In the genomic region with DNA sequence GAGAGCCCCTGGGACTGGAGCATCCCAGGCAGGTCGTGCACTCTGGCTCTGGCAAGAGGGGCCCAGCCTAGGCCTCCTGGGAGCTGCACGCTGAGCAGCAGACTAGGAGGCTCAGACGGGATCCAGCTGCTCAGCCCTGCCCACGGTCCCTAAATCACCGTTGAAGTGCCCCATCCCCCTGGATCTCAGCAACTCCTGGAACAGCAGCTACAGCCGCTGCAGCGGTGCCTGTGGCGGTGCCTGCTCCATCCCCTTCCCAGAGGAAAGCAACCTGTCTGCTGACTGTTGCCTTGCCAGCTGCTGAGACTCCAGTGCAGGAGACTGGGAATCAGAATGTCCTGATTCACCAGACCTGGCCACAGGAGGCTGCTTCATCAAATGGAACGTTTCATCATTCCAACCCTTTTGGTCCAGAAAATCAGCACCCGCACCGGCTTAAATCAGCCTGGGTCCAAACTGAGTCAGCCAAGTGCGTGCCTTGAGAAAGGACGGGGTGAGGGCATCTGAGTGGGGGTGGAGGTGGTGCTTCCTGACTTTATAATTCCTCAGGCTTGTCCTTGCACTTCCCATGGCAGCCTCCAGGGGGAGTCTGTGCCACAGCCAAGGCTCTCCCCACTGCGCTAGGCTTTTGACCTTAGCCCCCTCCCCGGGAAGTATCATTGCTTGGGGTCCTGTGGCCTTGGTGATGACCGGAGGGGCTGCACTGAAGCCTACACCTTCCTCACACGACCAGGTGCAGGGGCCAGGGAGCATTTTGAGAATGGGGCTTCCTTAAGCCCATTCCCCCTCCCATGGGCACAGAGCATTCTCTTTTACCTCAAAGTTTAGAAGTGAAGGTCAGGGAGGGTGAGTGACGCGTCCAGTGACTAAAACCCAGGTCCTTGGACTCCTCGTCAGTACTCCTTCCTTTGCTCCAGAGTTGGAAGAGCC, we compare ENCODE assay signal across 8 cellular contexts. TPM values are rescaled to one million over a fixed set of nuclear protein-coding genes. Genes with fewer than 3 reads are reported as not detected.
DNase-seq lines count a peak whose midpoint lies in the region; ATAC-seq and TF ChIP-seq lines count a peak whose summit lies in the region.

No MANE protein-coding gene starts in this region.

- CTCF ChIA-PET in HEK293T (lab: Yijun Ruan, JAX), result interaction anchor here (0.6 to 1.5 kb wide), 7 partner anchors 9 to 120 kb away, joined by 3 to 9 read pairs (median 5); no protein-coding TSS in a partner anchor

- no peaks in the 10 kb centered on the region for H3K27me3 ChIP-seq in Peyer's patch
- no peaks in the 10 kb centered on the region for H3K27me3 ChIP-seq in adrenal gland
- peaks cover 2% of the 10 kb centered on the region for H3K27me3 ChIP-seq in iPS-15b (ENCODE audit: control insufficient read depth, insufficient read depth, low read length)

- peak in 4 of 6 experiments; percentile 48 to 58 (median 50) for TF ChIP-seq CTCF in Peyer's patch (IDR thresholded peaks at IDR 0.05)
- peak; percentile 59 to 81 (median 76) for TF ChIP-seq CTCF in adrenal gland (IDR thresholded peaks at IDR 0.05)

- intact Hi-C loops in adrenal gland (cut with DNase I), result no loop called here

- H3K9ac ChIP-seq in iPS-15b (ENCODE audit: low read depth, low read length), result no peak overlapping the region

- H3K4me3 ChIP-seq in Peyer's patch, result no peak overlapping the region
- no peak overlapping the region for H3K4me3 ChIP-seq in adrenal gland
- peak overlapping the region; percentile 26 for H3K4me3 ChIP-seq in iPS-15b (ENCODE audit: low read depth, low read length)

- 19 to 25% (median 23%) methylated on average over 2 to 20 of the region's 20 CpGs for WGBS in adrenal gland, 4 donors

- TF ChIP-seq POLR2A in Peyer's patch (IDR thresholded peaks at IDR 0.05) (no peak), adrenal gland (IDR thresholded peaks at IDR 0.05) (peak in 1 of 2 donors; percentile 13)

- POLR2A ChIA-PET in HEK293T (lab: Yijun Ruan, JAX), result no interaction called here

- H3K27ac ChIP-seq in Peyer's patch (no peak overlapping the region), adrenal gland (peak overlapping the region; percentile 30 to 86 (median 70))

- H3K4me1 ChIP-seq in Peyer's patch (no peaks in the 10 kb centered on the region), adrenal gland (replicated peaks in 1 of 2) (no peaks in the 10 kb centered on the region), iPS-15b (ENCODE audit: control insufficient read depth, insufficient read depth, low read length) (peaks cover 2% of the 10 kb centered on the region)

- H3K9me3 ChIP-seq in Peyer's patch (no peaks in the 10 kb centered on the region), adrenal gland (replicated peaks in 1 of 3) (no peaks in the 10 kb centered on the region), iPS-15b (ENCODE audit: control insufficient read depth, insufficient read depth, low read length) (no peaks in the 10 kb centered on the region)

- ATAC-seq in GM21529 (IDR thresholded peaks at IDR 0.05; ENCODE audit: unreplicated experiment), result no peak
- ATAC-seq in HG03108 (IDR thresholded peaks at IDR 0.05; ENCODE audit: unreplicated experiment), result no peak

- DNase-seq in DMS 273 treated with DMSO at 0.1 percent for 48 hours (lab: John Stamatoyannopoulos, UW), result peak; percentile 26
- peak; percentile 88 for DNase-seq in HEK293T (ENCODE audit: extremely low spot score)
- peak; percentile 28 to 64 (median 56) for DNase-seq in Peyer's patch
- peak; percentile 75 to 90 (median 81) for DNase-seq in adrenal gland
- DNase-seq in stimulated activated CD4-positive, alpha-beta T cell treated with anti-CD3 and anti-CD28 coated beads, Interleukin-12 subunit alpha, Interleukin-12 subunit beta, amount 100 ng/mL, for 48 hours (ENCODE audit: low read depth in 2 of 3, low spot score in 1 of 3), result peak in 2 of 3 donors; percentile 12 to 32

- H3K36me3 ChIP-seq in Peyer's patch, result no peaks in the 10 kb centered on the region
- H3K36me3 ChIP-seq in adrenal gland (replicated peaks in 1 of 2), result no peaks in the 10 kb centered on the region
- no peaks in the 10 kb centered on the region for H3K36me3 ChIP-seq in iPS-15b (ENCODE audit: control insufficient read depth, insufficient read depth, low read length)

TF ChIP-seq in HEK293T, 16 proteins besides CTCF, POLR2A, EP300 and RAD21:
- TF ChIP-seq SUZ12 (IDR thresholded peaks at IDR 0.05), result no peak
- TF ChIP-seq ZNF384 (IDR thresholded peaks at IDR 0.05), result no peak
- no peak for TF ChIP-seq TARDBP (IDR thresholded peaks at IDR 0.05)
- no peak for TF ChIP-seq NFRKB (IDR thresholded peaks at IDR 0.05)
- TF ChIP-seq BHLHE40 (IDR thresholded peaks at IDR 0.05; ENCODE audit: borderline replicate concordance), result no peak
- TF ChIP-seq FOXA1 (IDR thresholded peaks at IDR 0.05), result no peak
- TF ChIP-seq L3MBTL2 (conservative IDR thresholded peaks at IDR 0.05), result no peak
- TF ChIP-seq, protein P1, sequence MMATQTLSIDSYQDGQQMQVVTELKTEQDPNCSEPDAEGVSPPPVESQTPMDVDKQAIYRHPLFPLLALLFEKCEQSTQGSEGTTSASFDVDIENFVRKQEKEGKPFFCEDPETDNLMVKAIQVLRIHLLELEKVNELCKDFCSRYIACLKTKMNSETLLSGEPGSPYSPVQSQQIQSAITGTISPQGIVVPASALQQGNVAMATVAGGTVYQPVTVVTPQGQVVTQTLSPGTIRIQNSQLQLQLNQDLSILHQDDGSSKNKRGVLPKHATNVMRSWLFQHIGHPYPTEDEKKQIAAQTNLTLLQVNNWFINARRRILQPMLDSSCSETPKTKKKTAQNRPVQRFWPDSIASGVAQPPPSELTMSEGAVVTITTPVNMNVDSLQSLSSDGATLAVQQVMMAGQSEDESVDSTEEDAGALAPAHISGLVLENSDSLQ (IDR thresholded peaks at IDR 0.05), result no peak
- no peak for TF ChIP-seq ARNT (IDR thresholded peaks at IDR 0.05)
- no peak for TF ChIP-seq SP1 (IDR thresholded peaks at IDR 0.05)
- no peak for TF ChIP-seq ELF4 (IDR thresholded peaks at IDR 0.05)
- no peak for TF ChIP-seq HDGF (IDR thresholded peaks at IDR 0.05; ENCODE audit: borderline replicate concordance)

RNA-seq across cellular contexts. Expression of a gene that starts 6.5 kb away (rescaled TPM):
- 1 to 10 TPM in 3 of 4 donors, under 1 TPM in 1; 0.53 to 2.5 (median 1.4) TPM for total RNA-seq in Peyer's patch
- 100 to 1,000 TPM in 1 of 8 donors, 10 to 100 TPM in 2, 1 to 10 TPM in 5; 1.4 to 303 (median 9.9) TPM for total RNA-seq in adrenal gland
- 100 to 1,000 TPM in 1 of 3 donors, 1 to 10 TPM in 2; 4.3 to 165 (median 4.8) TPM for polyA plus RNA-seq in adrenal gland

Comparison
In these comparisons a context has a peak if more than half of its experiments do, and no peak if none do; other contexts are left out.
1. DNase-seq: peak in every context shown above with its lines; median percentile 88 in HEK293T; 81 in adrenal gland; 56 in Peyer's patch; 26 in DMS 273 treated with DMSO at 0.1 percent for 48 hours; 22 in stimulated activated CD4-positive, alpha-beta T cell treated with anti-CD3 and anti-CD28 coated beads, Interleukin-12 subunit alpha, Interleukin-12 subunit beta, amount 100 ng/mL, for 48 hours.
2. H3K27ac ChIP-seq: peak in adrenal gland (5 of 5); none in Peyer's patch (0 of 4).